ENCODE assay signal across 24 cellular contexts in genomic region chr1:25772692-25773245, GRCh38. TPM values are rescaled to one million over a fixed set of nuclear protein-coding genes. Genes with fewer than 3 reads are reported as not detected.
A peak's percentile ranks its signal among the peaks of the same experiment; 100 is the strongest.
DNase-seq lines count a peak whose midpoint lies in the region; ATAC-seq and TF ChIP-seq lines count a peak whose summit lies in the region.
"Had no signal": no experiment of that assay in that cellular context is flagged by ENCODE, and none has a peak within 500 bp of the region (broad histone marks: within the 10 kb centered on the region; RNA-seq: fewer than 3 reads in every experiment).

No MANE protein-coding gene starts in this region.

- ATAC-seq in central memory CD8-positive, alpha-beta T cell (replicated peaks; ENCODE audit: extremely low read depth, poor library complexity, severe bottlenecking), result no peak
- ATAC-seq in GM21619 (IDR thresholded peaks at IDR 0.05; ENCODE audit: unreplicated experiment), result no peak
- no peak for ATAC-seq in HG03378 (IDR thresholded peaks at IDR 0.05; ENCODE audit: unreplicated experiment)
- no peak for ATAC-seq in HG02973 (IDR thresholded peaks at IDR 0.05; ENCODE audit: unreplicated experiment)
- ATAC-seq: GM12878 had no signal

- TF ChIP-seq CTCF in 22Rv1 (IDR thresholded peaks at IDR 0.05) (no peak), HEK293 (tag by site-specific recombination; IDR thresholded peaks at IDR 0.05) (no peak), neural progenitor cell (IDR thresholded peaks at IDR 0.05) (no peak)

- no peak overlapping the region for H3K4me2 ChIP-seq in neural progenitor cell

- H4K20me1 ChIP-seq in neural progenitor cell (ENCODE audit: low read depth), result no peaks in the 10 kb centered on the region

- no peak overlapping the region for H3K4me3 Mint-ChIP-seq in central memory CD8-positive, alpha-beta T cell
- no peak overlapping the region for H3K4me3 Mint-ChIP-seq in neural progenitor cell
- H3K4me3 Mint-ChIP-seq: activated CD4-positive, alpha-beta memory T cell treated with anti-CD3 and anti-CD28 coated beads, Interleukin-2, amount 10 ng/mL, durations not matched to agents 7 days and 5 days; WTC11 had no signal

- POLR2A ChIA-PET in HEK293 (lab: Yijun Ruan, JAX), result interaction anchor here (1.1 to 1.6 kb wide), 2 partner anchors 14 kb away, joined by 3 to 5 read pairs; no protein-coding TSS in a partner anchor

- H3K27ac ChIP-seq in 22Rv1, result peak overlapping the region; percentile 100
- no peak overlapping the region for H3K27ac ChIP-seq in HEK293 (ENCODE audit: extremely low read depth, low read depth, low read length)
- no peak overlapping the region for H3K27ac ChIP-seq in neural progenitor cell
- H3K27ac ChIP-seq: esophagus squamous epithelium, SJSA1 had no signal

- DNase-seq in central memory CD8-positive, alpha-beta T cell (ENCODE audit: low spot score in 2 of 2), result no peak
- DNase-seq in neural progenitor cell (ENCODE audit: low spot score) (no peak), OCI-M1 (lab: John Stamatoyannopoulos, UW) (no peak)
- DNase-seq: activated CD4-positive, alpha-beta memory T cell treated with anti-CD3 and anti-CD28 coated beads, Interleukin-2, amount 10 ng/mL, durations not matched to agents 7 days and 5 days; activated gamma-delta T cell treated with Interleukin-2 at 50 U/mL for 16 hours; activated T-cell treated with anti-CD3 and anti-CD28 coated beads for 4 hours; cerebellar nuclear complex; effector memory CD4-positive, alpha-beta T cell; esophagus squamous epithelium; naive B cell; NCI-H1092 treated with DMSO at 0.1 percent for 48 hours; NCI-H2081; NCI-H446; spleen; stimulated activated CD4-positive, alpha-beta T cell treated with anti-CD3 and anti-CD28 coated beads, Interleukin-4, amount 100 ng/mL, for 4 hours had no signal

- H3K27me3 Mint-ChIP-seq in central memory CD8-positive, alpha-beta T cell, result no peaks in the 10 kb centered on the region
- H3K27me3 Mint-ChIP-seq in neural progenitor cell (ENCODE audit: insufficient read depth, low read depth), result peaks cover 11% of the 10 kb centered on the region

- H3K36me3 ChIP-seq in HEK293 (ENCODE audit: control insufficient read depth in 2 of 2, insufficient read depth in 1 of 2, low read length in 2 of 2) (no peaks in the 10 kb centered on the region), neural progenitor cell (no peaks in the 10 kb centered on the region)
- H3K36me3 ChIP-seq: prostate gland, SJSA1 had no signal

- H3K9ac ChIP-seq in neural progenitor cell, result no peak overlapping the region

- no peaks in the 10 kb centered on the region for H3K79me2 ChIP-seq in neural progenitor cell (ENCODE audit: low read depth)

- H3K27me3 ChIP-seq in neural progenitor cell, result no peaks in the 10 kb centered on the region
- H3K27me3 ChIP-seq: esophagus squamous epithelium, SJSA1, spleen had no signal

- H3K36me3 Mint-ChIP-seq in central memory CD8-positive, alpha-beta T cell (ENCODE audit: insufficient read depth), result peaks cover 3% of the 10 kb centered on the region
- H3K36me3 Mint-ChIP-seq in neural progenitor cell, result no peaks in the 10 kb centered on the region
- H3K36me3 Mint-ChIP-seq: naive B cell, WTC11 had no signal

- H2AFZ ChIP-seq in neural progenitor cell (replicated peaks), result no peak overlapping the region

- H3K27ac Mint-ChIP-seq in central memory CD8-positive, alpha-beta T cell (ENCODE audit: low read depth), result peak overlapping the region; percentile 87
- peak overlapping the region; percentile 35 for H3K27ac Mint-ChIP-seq in neural progenitor cell
- H3K27ac Mint-ChIP-seq: activated CD4-positive, alpha-beta memory T cell treated with anti-CD3 and anti-CD28 coated beads, Interleukin-2, amount 10 ng/mL, durations not matched to agents 7 days and 5 days had no signal

- H3K4me1 Mint-ChIP-seq in central memory CD8-positive, alpha-beta T cell, result peaks cover 44% of the 10 kb centered on the region
- peaks cover 58% of the 10 kb centered on the region for H3K4me1 Mint-ChIP-seq in neural progenitor cell

- peaks cover 21% of the 10 kb centered on the region for H3F3A ChIP-seq in neural progenitor cell (ENCODE audit: low read depth)

- CTCF ChIA-PET in HEK293 (lab: Yijun Ruan, JAX), result interaction anchor here (0.5 to 1.1 kb wide), 2 partner anchors 29 to 252 kb away, joined by 3 read pairs; no protein-coding TSS in a partner anchor

- H3K4me1 ChIP-seq in HEK293 (ENCODE audit: control insufficient read depth, insufficient read depth, low read length) (peaks cover 25% of the 10 kb centered on the region), neural progenitor cell (peaks cover 42% of the 10 kb centered on the region)
- H3K4me1 ChIP-seq: SJSA1 had no signal

- H3K4me3 ChIP-seq in HEK293 (ENCODE audit: low read depth, low read length), result no peak overlapping the region
- H3K4me3 ChIP-seq in neural progenitor cell, result no peak overlapping the region
- H3K4me3 ChIP-seq: esophagus squamous epithelium, GM12878, prostate gland, SJSA1, spleen had no signal

- H3K9me3 Mint-ChIP-seq in central memory CD8-positive, alpha-beta T cell, result no peaks in the 10 kb centered on the region
- no peaks in the 10 kb centered on the region for H3K9me3 Mint-ChIP-seq in neural progenitor cell
- H3K9me3 Mint-ChIP-seq: activated CD4-positive, alpha-beta memory T cell treated with anti-CD3 and anti-CD28 coated beads, Interleukin-2, amount 10 ng/mL, durations not matched to agents 7 days and 5 days; naive B cell; WTC11 had no signal

- no peaks in the 10 kb centered on the region for H3K9me3 ChIP-seq in HEK293 (ENCODE audit: control insufficient read depth, insufficient read depth, low read depth, low read length)
- no peaks in the 10 kb centered on the region for H3K9me3 ChIP-seq in neural progenitor cell (ENCODE audit: low read depth)
- H3K9me3 ChIP-seq: esophagus squamous epithelium, prostate gland, SJSA1, spleen had no signal

TF ChIP-seq in HEK293, 187 proteins besides CTCF, POLR2A, EP300 and RAD21:
- TF ChIP-seq ZNF521 (tag by site-specific recombination; IDR thresholded peaks at IDR 0.05), result no peak
- no peak for TF ChIP-seq KLF10 (tag by site-specific recombination; IDR thresholded peaks at IDR 0.05)
- TF ChIP-seq ZNF366 (tag by site-specific recombination; conservative IDR thresholded peaks at IDR 0.05), result peak; percentile 67
- no peak for TF ChIP-seq SCRT1 (tag by site-specific recombination; IDR thresholded peaks at IDR 0.05; ENCODE audit: borderline replicate concordance)
- TF ChIP-seq ZNF623 (tag by site-specific recombination; IDR thresholded peaks at IDR 0.05), result peak; percentile 98

RNA-seq across cellular contexts. Expression of gene SELENON, which starts 27.2 kb away (rescaled TPM):
- total RNA-seq in neural progenitor cell (ENCODE audit: low replicate concordance), result 24.9 and 50.4 TPM in 2 replicates

RNA-seq across cellular contexts. Expression of gene MTFR1L, which starts 47.0 kb away (rescaled TPM):
- total RNA-seq in neural progenitor cell (ENCODE audit: low replicate concordance), result 20.7 and 31.2 TPM in 2 replicates
